Comparison of ENCODE assay signal across 36 cellular contexts in genomic region chr6:113110211-113110610, GRCh38.
"Had no signal": no experiment of that assay in that cellular context is flagged by ENCODE, and none has a peak within 500 bp of the region (broad histone marks: within the 10 kb centered on the region; RNA-seq: fewer than 3 reads in every experiment).

No MANE protein-coding gene starts in this region.

- DNase-seq: activated B cell treated with CpG ODN at 0.5 μM for 24 hours; activated CD4-positive, alpha-beta memory T cell treated with anti-CD3 and anti-CD28 coated beads for 36 hours; activated CD4-positive, alpha-beta T cell treated with anti-CD3 and anti-CD28 coated beads for 4 hours; activated CD4-positive, alpha-beta T cell treated with anti-CD3 and anti-CD28 coated beads, Interleukin-2, amount 10 ng/mL, durations not matched to agents 24 days and 14 days; activated CD4-positive, alpha-beta T cell treated with anti-CD3 and anti-CD28 coated beads, Interleukin-2, amount 50 U/mL, for 1 hour; activated CD4-positive, alpha-beta T cell treated with anti-CD3 and anti-CD28 coated beads, Interleukin-2, amount 50 U/mL, for 4 hours; activated CD4-positive, CD25-positive, alpha-beta regulatory T cell treated with anti-CD3 and anti-CD28 coated beads, Interleukin-2, amount 50 U/mL, for 72 hours; activated CD8-positive, alpha-beta memory T cell treated with anti-CD3 and anti-CD28 coated beads, Interleukin-2, amount 50 U/mL, for 4 hours; activated CD8-positive, alpha-beta T cell treated with anti-CD3 and anti-CD28 coated beads for 36 hours; activated effector memory CD4-positive, alpha-beta T cell treated with anti-CD3 and anti-CD28 coated beads, Interleukin-2, amount 50 U/mL, for 16 hours; activated gamma-delta T cell treated with Interleukin-2 at 50 U/mL for 16 hours; activated naive CD4-positive, alpha-beta T cell; activated naive CD4-positive, alpha-beta T cell treated with anti-CD3 and anti-CD28 coated beads for 36 hours; activated naive CD4-positive, alpha-beta T cell treated with anti-CD3 and anti-CD28 coated beads, Interleukin-2, amount 50 U/mL, for 16 hours; activated naive CD8-positive, alpha-beta T cell treated with anti-CD3 and anti-CD28 coated beads for 36 hours; activated T-cell treated with anti-CD3 and anti-CD28 coated beads for 4 hours; activated T-cell treated with anti-CD3 and anti-CD28 coated beads, Interleukin-2, amount 50 U/mL, for 1 hour; activated T-cell treated with anti-CD3 and anti-CD28 coated beads, Interleukin-2, amount 50 U/mL, for 4 hours; activated T-cell treated with anti-CD3 and anti-CD28 coated beads, Interleukin-2, amount 50 U/mL, for 72 hours; adrenal gland; amniotic stem cell; aorta; body of pancreas; brain microvascular endothelial cell; central memory CD4-positive, alpha-beta T cell; T-helper 1 cell; T-helper 2 cell; T-helper 9 cell had no signal

- H3K27ac Mint-ChIP-seq: activated B cell treated with CpG ODN at 0.5 μM for 24 hours; activated CD4-positive, alpha-beta memory T cell treated with anti-CD3 and anti-CD28 coated beads for 36 hours; activated CD4-positive, alpha-beta T cell treated with anti-CD3 and anti-CD28 coated beads, Interleukin-2, amount 10 ng/mL, durations not matched to agents 24 days and 14 days; activated CD8-positive, alpha-beta T cell treated with anti-CD3 and anti-CD28 coated beads for 36 hours; activated naive CD4-positive, alpha-beta T cell treated with anti-CD3 and anti-CD28 coated beads for 36 hours; activated naive CD4-positive, alpha-beta T cell treated with anti-CD3 and anti-CD28 coated beads, Interleukin-2, amount 50 U/mL, for 72 hours; activated naive CD8-positive, alpha-beta T cell treated with anti-CD3 and anti-CD28 coated beads for 36 hours; activated T-cell treated with anti-CD3 and anti-CD28 coated beads, Interleukin-2, amount 50 U/mL, for 72 hours; activated T-helper 1 cell treated with anti-CD3 and anti-CD28 coated beads, Interleukin-12 subunit alpha, Interleukin-12 subunit beta, Interleukin-2, Interleukin-4 antibody, amounts not matched to agents 30 ng/mL and 10 ng/mL and 1 ng/mL, durations not matched to agents 14 hours and 24 hours and 36 hours; activated T-helper 17 cell treated with anti-CD3 and anti-CD28 coated beads, Interleukin-2, amount 50 U/mL, for 72 hours; T-helper 1 cell treated with Interleukin-12 subunit alpha and Interleukin-12 subunit beta and Interleukin-4 antibody, amounts not matched to agents 30 μg/mL and 1 μg/mL, for 36 hours; T-helper 2 cell treated with Interferon-gamma antibody and Interleukin-4, amounts not matched to agents 5 μg/mL and 100 μg/mL, for 36 hours had no signal

- H3K4me1 Mint-ChIP-seq: activated B cell treated with CpG ODN at 0.5 μM for 24 hours; activated CD4-positive, alpha-beta T cell treated with anti-CD3 and anti-CD28 coated beads, Interleukin-2, amount 10 ng/mL, durations not matched to agents 24 days and 14 days; activated naive CD8-positive, alpha-beta T cell treated with anti-CD3 and anti-CD28 coated beads for 36 hours; activated T-helper 17 cell treated with anti-CD3 and anti-CD28 coated beads, Interleukin-2, amount 50 U/mL, for 72 hours had no signal

- H3K27me3 Mint-ChIP-seq: activated B cell treated with CpG ODN at 0.5 μM for 24 hours; activated CD4-positive, alpha-beta memory T cell treated with anti-CD3 and anti-CD28 coated beads for 36 hours; activated CD4-positive, alpha-beta T cell treated with anti-CD3 and anti-CD28 coated beads, Interleukin-2, amount 10 ng/mL, durations not matched to agents 24 days and 14 days; activated CD8-positive, alpha-beta T cell treated with anti-CD3 and anti-CD28 coated beads for 36 hours; activated naive CD8-positive, alpha-beta T cell treated with anti-CD3 and anti-CD28 coated beads for 36 hours; activated T-helper 17 cell treated with anti-CD3 and anti-CD28 coated beads, Interleukin-2, amount 50 U/mL, for 72 hours had no signal

- H3K4me3 Mint-ChIP-seq: activated B cell treated with CpG ODN at 0.5 μM for 24 hours; activated CD4-positive, alpha-beta memory T cell treated with anti-CD3 and anti-CD28 coated beads for 36 hours; activated CD4-positive, alpha-beta T cell treated with anti-CD3 and anti-CD28 coated beads, Interleukin-2, amount 10 ng/mL, durations not matched to agents 24 days and 14 days; activated CD8-positive, alpha-beta T cell treated with anti-CD3 and anti-CD28 coated beads for 36 hours; activated naive CD4-positive, alpha-beta T cell treated with anti-CD3 and anti-CD28 coated beads for 36 hours; activated naive CD8-positive, alpha-beta T cell treated with anti-CD3 and anti-CD28 coated beads for 36 hours; activated T-cell treated with anti-CD3 and anti-CD28 coated beads, Interleukin-2, amount 50 U/mL, for 4 hours; activated T-cell treated with anti-CD3 and anti-CD28 coated beads, Interleukin-2, amount 50 U/mL, for 72 hours; activated T-helper 1 cell treated with anti-CD3 and anti-CD28 coated beads, Interleukin-12 subunit alpha, Interleukin-12 subunit beta, Interleukin-2, Interleukin-4 antibody, amounts not matched to agents 30 ng/mL and 10 ng/mL and 1 ng/mL, durations not matched to agents 14 hours and 24 hours and 36 hours; activated T-helper 17 cell treated with anti-CD3 and anti-CD28 coated beads, Interleukin-2, amount 50 U/mL, for 72 hours; T-helper 1 cell treated with Interleukin-12 subunit alpha and Interleukin-12 subunit beta and Interleukin-4 antibody, amounts not matched to agents 30 μg/mL and 1 μg/mL, for 36 hours; T-helper 2 cell treated with Interferon-gamma antibody and Interleukin-4, amounts not matched to agents 5 μg/mL and 100 μg/mL, for 36 hours had no signal

- H3K9me3 ChIP-seq: adrenal gland, body of pancreas, breast epithelium had no signal

- H3K9me3 Mint-ChIP-seq: activated naive CD8-positive, alpha-beta T cell treated with anti-CD3 and anti-CD28 coated beads for 36 hours had no signal

- H3K4me3 ChIP-seq: adrenal gland, body of pancreas, breast epithelium had no signal

- ATAC-seq: activated CD8-positive, alpha-beta T cell treated with anti-CD3 and anti-CD28 coated beads for 36 hours; activated naive CD4-positive, alpha-beta T cell treated with anti-CD3 and anti-CD28 coated beads, Interleukin-2, amount 50 U/mL, for 72 hours; activated T-cell treated with anti-CD3 and anti-CD28 coated beads, Interleukin-2, amount 50 U/mL, for 4 hours; activated T-cell treated with anti-CD3 and anti-CD28 coated beads, Interleukin-2, amount 50 U/mL, for 72 hours; activated T-helper 17 cell treated with anti-CD3 and anti-CD28 coated beads, Interleukin-2, amount 50 U/mL, for 72 hours; body of pancreas had no signal

- H3K36me3 Mint-ChIP-seq: activated CD4-positive, alpha-beta memory T cell treated with anti-CD3 and anti-CD28 coated beads for 36 hours; activated naive CD4-positive, alpha-beta T cell treated with anti-CD3 and anti-CD28 coated beads, Interleukin-2, amount 50 U/mL, for 72 hours; activated naive CD8-positive, alpha-beta T cell treated with anti-CD3 and anti-CD28 coated beads for 36 hours had no signal

- H3K27ac ChIP-seq: adrenal gland, body of pancreas, brain microvascular endothelial cell, breast epithelium, VCaP had no signal

- H3K4me1 ChIP-seq: adrenal gland, body of pancreas, breast epithelium had no signal

- H3K36me3 ChIP-seq: adrenal gland, brain microvascular endothelial cell, breast epithelium had no signal

- FAIRE-seq: astrocyte had no signal

- H3K27me3 ChIP-seq: adrenal gland, body of pancreas, brain microvascular endothelial cell, breast epithelium had no signal
